Comparison of ENCODE assay signal across 9 cellular contexts in the genomic region with DNA sequence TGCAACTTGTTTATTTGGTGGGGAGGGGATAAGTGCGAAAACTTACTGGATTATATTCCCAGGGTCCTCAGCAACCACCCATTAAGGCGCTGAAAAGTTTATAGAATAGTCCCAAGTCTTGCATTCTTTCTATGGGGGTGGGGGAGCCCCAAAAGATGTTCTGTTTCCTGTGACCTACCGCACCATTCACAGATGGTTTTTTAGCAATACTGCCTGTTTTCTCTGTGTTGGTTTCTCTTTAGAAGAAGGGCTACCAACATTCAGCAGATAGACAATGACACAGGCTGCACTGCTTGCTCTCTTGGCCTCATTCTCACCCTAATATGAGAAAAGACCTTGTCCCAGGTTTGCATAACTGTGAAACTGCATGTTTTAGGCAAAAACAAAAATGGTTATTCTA.
DNase-seq lines count a peak whose midpoint lies in the region; ATAC-seq, FAIRE-seq and TF ChIP-seq lines count a peak whose summit lies in the region.
"Had no signal": no experiment of that assay in that cellular context is flagged by ENCODE, and none has a peak within 500 bp of the region (broad histone marks: within the 10 kb centered on the region; RNA-seq: fewer than 3 reads in every experiment).

No MANE protein-coding gene starts in this region.

- H3K4me3 Mint-ChIP-seq in activated CD4-positive, alpha-beta memory T cell treated with anti-CD3 and anti-CD28 coated beads for 36 hours: peak overlapping the region; percentile 2
- H3K4me3 Mint-ChIP-seq in activated CD4-positive, alpha-beta memory T cell treated with anti-CD3 and anti-CD28 coated beads, Interleukin-2, amount 10 ng/mL, durations not matched to agents 7 days and 5 days: no peak overlapping the region

- ATAC-seq in HG02981 (IDR thresholded peaks at IDR 0.05; ENCODE audit: unreplicated experiment) (peak; percentile 33), K562 (no peak), HG02970 (IDR thresholded peaks at IDR 0.05; ENCODE audit: low FRiP score, unreplicated experiment) (no peak)
- ATAC-seq in stimulated activated naive CD8-positive, alpha-beta T cell treated with anti-CD3 and anti-CD28 coated beads, Interleukin-15, Interleukin-2, amounts not matched to agents 100 U/mL and 50 U/mL, for 24 hours: peak; percentile 24

- H3K4me3 ChIP-seq in K562: no peak overlapping the region

- POLR2A ChIA-PET in activated CD4-positive, alpha-beta memory T cell treated with anti-CD3 and anti-CD28 coated beads for 36 hours (lab: Charles Lee): interaction anchor here (0.6 to 2.2 kb wide), 3 partner anchors 9 to 364 kb away, joined by 3 to 8 read pairs (median 3); no protein-coding TSS in a partner anchor
- POLR2A ChIA-PET in activated CD4-positive, alpha-beta memory T cell treated with anti-CD3 and anti-CD28 coated beads, Interleukin-2, amount 10 ng/mL, durations not matched to agents 7 days and 5 days (lab: Charles Lee): interaction anchor here (1.2 to 3.0 kb wide), 3 partner anchors 87 to 550 kb away, joined by 3 to 10 read pairs (median 7); partner anchors contain the start of genes CEP57 and SESN3
- POLR2A ChIA-PET in K562 (lab: Yijun Ruan, JAX): interaction anchor here (0.7 kb wide), 1 partner anchor 406 kb away, joined by 3 read pairs; no protein-coding TSS in a partner anchor

- no peaks in the 10 kb centered on the region for H3K36me3 Mint-ChIP-seq in activated CD4-positive, alpha-beta memory T cell treated with anti-CD3 and anti-CD28 coated beads for 36 hours
- H3K36me3 Mint-ChIP-seq in activated CD4-positive, alpha-beta memory T cell treated with anti-CD3 and anti-CD28 coated beads, Interleukin-2, amount 10 ng/mL, durations not matched to agents 7 days and 5 days (ENCODE audit: low read depth): no peaks in the 10 kb centered on the region

- DNase-seq in activated CD4-positive, alpha-beta memory T cell treated with anti-CD3 and anti-CD28 coated beads for 36 hours: peak; percentile 37
- DNase-seq in activated CD4-positive, alpha-beta memory T cell treated with anti-CD3 and anti-CD28 coated beads, Interleukin-2, amount 10 ng/mL, durations not matched to agents 7 days and 5 days: no peak
- DNase-seq in K562 (ENCODE audit: extremely low read depth in 1 of 4, low spot score in 3 of 4) (no peak), middle frontal gyrus (ENCODE audit: extremely low spot score, low spot score) (no peak), NCI-H510A (lab: John Stamatoyannopoulos, UW) (no peak)
- peak; percentile 39 for DNase-seq in stimulated activated naive CD8-positive, alpha-beta T cell treated with anti-CD3 and anti-CD28 coated beads, Interleukin-15, Interleukin-2, amounts not matched to agents 100 U/mL and 50 U/mL, for 24 hours
- DNase-seq: NCI-H1092 had no signal

- TF ChIP-seq EP300 in K562 (IDR thresholded peaks at IDR 0.05; ENCODE audit: low read length): no peak

- no peaks in the 10 kb centered on the region for H3K79me2 ChIP-seq in K562 (ENCODE audit: control insufficient read depth, insufficient read depth, low read length)

- FAIRE-seq in K562 (lab: Jason Lieb, UNC): no peak

- intact Hi-C loops in activated CD4-positive, alpha-beta memory T cell treated with anti-CD3 and anti-CD28 coated beads for 36 hours (cut with micrococcal nuclease): loop anchor here (5.0 kb wide), 4 partner anchors 61 to 636 kb away; partner anchors contain the start of genes ENDOD1 and SRSF8
- intact Hi-C loops in K562 (cut with micrococcal nuclease): loop anchor here (10.0 kb wide), 2 partner anchors 108 to 158 kb away; no protein-coding TSS in a partner anchor

- H3K9me3 ChIP-seq in K562 (replicated peaks; ENCODE audit: control insufficient read depth, insufficient read depth, low read depth, low read length): no peaks in the 10 kb centered on the region

- peaks cover 36% of the 10 kb centered on the region for H3K4me1 Mint-ChIP-seq in activated CD4-positive, alpha-beta memory T cell treated with anti-CD3 and anti-CD28 coated beads for 36 hours (ENCODE audit: low read depth)
- peaks cover 36% of the 10 kb centered on the region for H3K4me1 Mint-ChIP-seq in activated CD4-positive, alpha-beta memory T cell treated with anti-CD3 and anti-CD28 coated beads, Interleukin-2, amount 10 ng/mL, durations not matched to agents 7 days and 5 days

- H3K4me1 ChIP-seq in K562 (replicated peaks in 1 of 2; ENCODE audit: control insufficient read depth in 2 of 2, insufficient read depth in 2 of 2, low read length in 2 of 2): peaks cover 4 to 30% of the 10 kb centered on the region in 2 experiments; a peak in 3 of 5 replicates

- no peaks in the 10 kb centered on the region for H3K27me3 Mint-ChIP-seq in activated CD4-positive, alpha-beta memory T cell treated with anti-CD3 and anti-CD28 coated beads for 36 hours
- no peaks in the 10 kb centered on the region for H3K27me3 Mint-ChIP-seq in activated CD4-positive, alpha-beta memory T cell treated with anti-CD3 and anti-CD28 coated beads, Interleukin-2, amount 10 ng/mL, durations not matched to agents 7 days and 5 days

- no peaks in the 10 kb centered on the region for H3K36me3 ChIP-seq in K562 (ENCODE audit: control insufficient read depth, insufficient read depth, low read length)

- 41% methylated on average over 3 of the region's 3 CpGs for WGBS in K562 (ENCODE audit: insufficient coverage, low coverage, missing lambda C conversion rate)

- H3K9ac ChIP-seq in K562 (ENCODE audit: insufficient read depth in 1 of 2, low read depth in 2 of 2, low read length in 2 of 2): no peak overlapping the region

- TF ChIP-seq RAD21 in K562 (CRISPR knock-in tag; conservative IDR thresholded peaks at IDR 0.05 in 1 of 2, IDR thresholded peaks at IDR 0.05 in 1 of 2): no peak

- CTCF ChIA-PET in activated CD4-positive, alpha-beta memory T cell treated with anti-CD3 and anti-CD28 coated beads for 36 hours (lab: Charles Lee): interaction anchor here (1.1 to 15.1 kb wide), 5 partner anchors 12 to 635 kb away, joined by 3 to 389 read pairs (median 5); no protein-coding TSS in a partner anchor
- CTCF ChIA-PET in activated CD4-positive, alpha-beta memory T cell treated with anti-CD3 and anti-CD28 coated beads, Interleukin-2, amount 10 ng/mL, durations not matched to agents 7 days and 5 days (lab: Charles Lee): interaction anchor here (0.7 to 12.4 kb wide), 4 partner anchors 472 to 632 kb away, joined by 3 to 293 read pairs (median 3); partner anchors contain the start of gene SESN3
- CTCF ChIA-PET in K562 (lab: Yijun Ruan, JAX; ENCODE audit: low intra/inter-chr PET ratio): interaction anchor here (0.7 kb wide), 1 partner anchor 22 kb away, joined by 3 read pairs; no protein-coding TSS in a partner anchor

- 0 out of 2 replicates have a peak overlapping the region, but pooled peaks have one; percentile 13 for H2AFZ ChIP-seq in K562 (ENCODE audit: low read depth, low read length)

- no peaks in the 10 kb centered on the region for H3K9me1 ChIP-seq in K562 (ENCODE audit: control insufficient read depth, insufficient read depth, low read length)

- no peak overlapping the region for H3K27ac ChIP-seq in K562 (ENCODE audit: extremely low read depth, low read depth, low read length)

- H3K4me2 ChIP-seq in K562 (ENCODE audit: insufficient read depth, low read length): no peak overlapping the region

- H3K27ac Mint-ChIP-seq in activated CD4-positive, alpha-beta memory T cell treated with anti-CD3 and anti-CD28 coated beads for 36 hours: peak overlapping the region; percentile 56
- no peak overlapping the region for H3K27ac Mint-ChIP-seq in activated CD4-positive, alpha-beta memory T cell treated with anti-CD3 and anti-CD28 coated beads, Interleukin-2, amount 10 ng/mL, durations not matched to agents 7 days and 5 days

- in situ Hi-C loops in K562 (cut with MboI): no loop called here

- H3K9me3 Mint-ChIP-seq in activated CD4-positive, alpha-beta memory T cell treated with anti-CD3 and anti-CD28 coated beads for 36 hours: no peaks in the 10 kb centered on the region
- H3K9me3 Mint-ChIP-seq in activated CD4-positive, alpha-beta memory T cell treated with anti-CD3 and anti-CD28 coated beads, Interleukin-2, amount 10 ng/mL, durations not matched to agents 7 days and 5 days: no peaks in the 10 kb centered on the region

- H4K20me1 ChIP-seq in K562 (replicated peaks; ENCODE audit: control insufficient read depth, insufficient read depth, low read length): no peaks in the 10 kb centered on the region

- TF ChIP-seq POLR2A in K562 (conservative IDR thresholded peaks at IDR 0.05): no peak

- BruUV-seq in K562 (replicated peaks; lab: Mats Ljungman, UMichigan): no TSS peak

- no peak for TF ChIP-seq CTCF in K562 (IDR thresholded peaks at IDR 0.05 in 2 of 3, conservative IDR thresholded peaks at IDR 0.05 in 1 of 3; ENCODE audit: insufficient read depth in 2 of 3, low read depth in 1 of 3, low read length in 3 of 3)

- H3K27me3 ChIP-seq in K562 (ENCODE audit: control insufficient read depth in 2 of 2, insufficient read depth in 2 of 2, low read length in 2 of 2): no peaks in the 10 kb centered on the region

TF ChIP-seq in K562, 482 proteins besides CTCF, POLR2A, EP300 and RAD21:
- TF ChIP-seq ZNF431 (CRISPR knock-in tag; IDR thresholded peaks at IDR 0.05) (no peak), SMC3 (conservative IDR thresholded peaks at IDR 0.05; ENCODE audit: insufficient read depth, low read depth, low read length) (no peak), RFX7 (CRISPR knock-in tag; IDR thresholded peaks at IDR 0.05) (no peak), ERF (CRISPR knock-in tag; IDR thresholded peaks at IDR 0.05) (no peak), E4F1 (CRISPR knock-in tag; IDR thresholded peaks at IDR 0.05; ENCODE audit: borderline replicate concordance) (no peak)

Comparison
In these comparisons a context has a peak if more than half of its experiments do, and no peak if none do; other contexts are left out.
1. DNase-seq: peak in activated CD4-positive, alpha-beta memory T cell treated with anti-CD3 and anti-CD28 coated beads for 36 hours (single experiment) and stimulated activated naive CD8-positive, alpha-beta T cell treated with anti-CD3 and anti-CD28 coated beads, Interleukin-15, Interleukin-2, amounts not matched to agents 100 U/mL and 50 U/mL, for 24 hours (single experiment); none in activated CD4-positive, alpha-beta memory T cell treated with anti-CD3 and anti-CD28 coated beads, Interleukin-2, amount 10 ng/mL, durations not matched to agents 7 days and 5 days (single experiment), K562 (0 of 4), middle frontal gyrus (single experiment) and NCI-H510A (single experiment).
2. ATAC-seq: peak in HG02981 (single experiment) and stimulated activated naive CD8-positive, alpha-beta T cell treated with anti-CD3 and anti-CD28 coated beads, Interleukin-15, Interleukin-2, amounts not matched to agents 100 U/mL and 50 U/mL, for 24 hours (single experiment); none in K562 (single experiment) and HG02970 (single experiment).